ENCODE assay signal across 20 cellular contexts in genomic region chr13:109884462-109884861, GRCh38.
A peak's percentile ranks its signal among the peaks of the same experiment; 100 is the strongest.
DNase-seq lines count a peak whose midpoint lies in the region; ATAC-seq and TF ChIP-seq lines count a peak whose summit lies in the region.
"Had no signal": no experiment of that assay in that cellular context is flagged by ENCODE, and none has a peak within 500 bp of the region (broad histone marks: within the 10 kb centered on the region; RNA-seq: fewer than 3 reads in every experiment).

No MANE protein-coding gene starts in this region.

- no peak for TF ChIP-seq CTCF in foreskin keratinocyte (conservative IDR thresholded peaks at IDR 0.05)

- H4K20me1 ChIP-seq in BLaER1 treated with 17β-estradiol and CSF1 and Interleukin-3, amounts not matched to agents 10 nM and 100 nM, result no peaks in the 10 kb centered on the region; a peak in 1 of 22 replicates

- H3K27me3 Mint-ChIP-seq in activated naive CD4-positive, alpha-beta T cell treated with anti-CD3 and anti-CD28 coated beads, Interleukin-2, amount 10 ng/mL, durations not matched to agents 7 days and 5 days, result no peaks in the 10 kb centered on the region
- H3K27me3 Mint-ChIP-seq: IgD-negative memory B cell had no signal

- no peaks in the 10 kb centered on the region for H3K36me3 Mint-ChIP-seq in activated naive CD4-positive, alpha-beta T cell treated with anti-CD3 and anti-CD28 coated beads, Interleukin-2, amount 10 ng/mL, durations not matched to agents 7 days and 5 days
- H3K36me3 Mint-ChIP-seq: CD4-positive, CD25-positive, alpha-beta regulatory T cell; CD8-positive, alpha-beta memory T cell; IgD-negative memory B cell had no signal

- no peaks in the 10 kb centered on the region for H3K36me3 ChIP-seq in BLaER1 treated with 17β-estradiol and CSF1 and Interleukin-3, amounts not matched to agents 10 nM and 100 nM

- H3K9me3 ChIP-seq in BLaER1 treated with 17β-estradiol and CSF1 and Interleukin-3, amounts not matched to agents 10 nM and 100 nM (replicated peaks in 1 of 11), result peaks cover 2 to 25% (median 17%) of the 10 kb centered on the region in 11 experiments; a peak in 16 of 22 replicates

- H3K27ac Mint-ChIP-seq in activated naive CD4-positive, alpha-beta T cell treated with anti-CD3 and anti-CD28 coated beads, Interleukin-2, amount 10 ng/mL, durations not matched to agents 7 days and 5 days, result no peak overlapping the region
- H3K27ac Mint-ChIP-seq: CD4-positive, CD25-positive, alpha-beta regulatory T cell; CD8-positive, alpha-beta memory T cell; HFFc6; IgD-negative memory B cell had no signal

- H3K4me3 Mint-ChIP-seq in activated naive CD4-positive, alpha-beta T cell treated with anti-CD3 and anti-CD28 coated beads, Interleukin-2, amount 10 ng/mL, durations not matched to agents 7 days and 5 days, result no peak overlapping the region
- H3K4me3 Mint-ChIP-seq: CD4-positive, CD25-positive, alpha-beta regulatory T cell; CD8-positive, alpha-beta memory T cell; HFFc6; IgD-negative memory B cell had no signal

- CTCF ChIA-PET in activated naive CD4-positive, alpha-beta T cell treated with anti-CD3 and anti-CD28 coated beads, Interleukin-2, amount 10 ng/mL, durations not matched to agents 7 days and 5 days (lab: Charles Lee), result no interaction called here

- no peaks in the 10 kb centered on the region for H3K9me3 Mint-ChIP-seq in activated naive CD4-positive, alpha-beta T cell treated with anti-CD3 and anti-CD28 coated beads, Interleukin-2, amount 10 ng/mL, durations not matched to agents 7 days and 5 days
- H3K9me3 Mint-ChIP-seq: HFFc6 had no signal

- DNase-seq in foreskin keratinocyte (no peak), DMS53 (lab: John Stamatoyannopoulos, UW) (no peak), caudate nucleus (lab: John Stamatoyannopoulos, UW) (no peak), SHP77 treated with DMSO at 0.1 percent for 48 hours (lab: John Stamatoyannopoulos, UW) (no peak)
- no peak for DNase-seq in activated naive CD4-positive, alpha-beta T cell treated with anti-CD3 and anti-CD28 coated beads, Interleukin-2, amount 10 ng/mL, durations not matched to agents 7 days and 5 days
- DNase-seq: 8988T; C1 segment of cervical spinal cord; CD4-positive, CD25-positive, alpha-beta regulatory T cell; CD8-positive, alpha-beta memory T cell; COR-L47; DMS 273 treated with DMSO at 0.1 percent for 48 hours; GDM1; GOT3; H7; HFFc6 had no signal

- peaks cover 0 to 5% (median 0%) of the 10 kb centered on the region in 11 experiments; a peak in 1 of 22 replicates for H3K27me3 ChIP-seq in BLaER1 treated with 17β-estradiol and CSF1 and Interleukin-3, amounts not matched to agents 10 nM and 100 nM
- H3K27me3 ChIP-seq in foreskin keratinocyte, result peaks cover 18% of the 10 kb centered on the region

- H3K4me3 ChIP-seq in BLaER1 treated with 17β-estradiol and CSF1 and Interleukin-3, amounts not matched to agents 10 nM and 100 nM, result no peak overlapping the region

- H3K27ac ChIP-seq in BLaER1 treated with 17β-estradiol and CSF1 and Interleukin-3, amounts not matched to agents 10 nM and 100 nM, result peak overlapping the region in 1 of 11 experiments; percentile 51; a peak in 3 of 22 replicates
- H3K27ac ChIP-seq in foreskin keratinocyte (no peak overlapping the region), caudate nucleus (ENCODE audit: low read depth, low read length) (no peak overlapping the region)

- H3K4me1 ChIP-seq in BLaER1 treated with 17β-estradiol and CSF1 and Interleukin-3, amounts not matched to agents 10 nM and 100 nM, result peaks cover 0 to 51% (median 28%) of the 10 kb centered on the region in 10 experiments; a peak in 18 of 20 replicates
- no peaks in the 10 kb centered on the region for H3K4me1 ChIP-seq in foreskin keratinocyte

- no peak overlapping the region for H3K9ac ChIP-seq in BLaER1 treated with 17β-estradiol and CSF1 and Interleukin-3, amounts not matched to agents 10 nM and 100 nM

- H3K4me2 ChIP-seq in BLaER1 treated with 17β-estradiol and CSF1 and Interleukin-3, amounts not matched to agents 10 nM and 100 nM, result peak overlapping the region in 9 of 11 experiments; percentile 12 to 89 (median 65); a peak in 16 of 22 replicates

- no peaks in the 10 kb centered on the region for H3K4me1 Mint-ChIP-seq in activated naive CD4-positive, alpha-beta T cell treated with anti-CD3 and anti-CD28 coated beads, Interleukin-2, amount 10 ng/mL, durations not matched to agents 7 days and 5 days
- H3K4me1 Mint-ChIP-seq: CD4-positive, CD25-positive, alpha-beta regulatory T cell; CD8-positive, alpha-beta memory T cell; IgD-negative memory B cell had no signal

- ATAC-seq in HG03354 (IDR thresholded peaks at IDR 0.05; ENCODE audit: poor library complexity, severe bottlenecking, unreplicated experiment) (peak; percentile 88), foreskin keratinocyte (peak; percentile 23)
- ATAC-seq: HCT116, HepG2 had no signal
